ENCODE assay signal across 27 cellular contexts in genomic region chr6:79861023-79861422, GRCh38.
"Had no signal": no experiment of that assay in that cellular context is flagged by ENCODE, and none has a peak within 500 bp of the region (broad histone marks: within the 10 kb centered on the region; RNA-seq: fewer than 3 reads in every experiment).

No MANE protein-coding gene starts in this region.

- H3K9me3 ChIP-seq: colonic mucosa, gastrocnemius medialis, right atrium auricular region, uterus had no signal

- H3K79me2 ChIP-seq: hepatocyte had no signal

- ATAC-seq: activated CD4-positive, alpha-beta T cell treated with anti-CD3 and anti-CD28 coated beads for 36 hours; gastrocnemius medialis; left cardiac atrium; left ventricle myocardium superior; naive thymus-derived CD8-positive, alpha-beta T cell; stimulated activated memory B cell treated with anti-CD40 and anti-IgM and Interleukin-4, amounts not matched to agents 10 μg/mL and 1 μg/mL and 100 μg/mL, for 72 hours; stimulated activated naive CD8-positive, alpha-beta T cell treated with anti-CD3 and anti-CD28 coated beads, Interleukin-15, amount 100 ng/mL, for 72 hours; WTC11 had no signal

- H3K4me1 ChIP-seq: colonic mucosa, gastrocnemius medialis, right atrium auricular region, uterus had no signal

- FAIRE-seq: bronchial epithelial cell, keratinocyte had no signal

- DNase-seq: activated CD4-positive, alpha-beta T cell treated with anti-CD3 and anti-CD28 coated beads for 36 hours; activated effector memory CD4-positive, alpha-beta T cell treated with Interleukin-2 at 50 U/mL for 16 hours; activated naive CD4-positive, alpha-beta T cell treated with Interleukin-2 at 50 U/mL for 16 hours; activated T-cell treated with anti-CD3 and anti-CD28 coated beads for 4 hours; anterior cingulate cortex; cerebellar nuclear complex; colonic mucosa; effector CD8-positive, alpha-beta T cell; gastrocnemius medialis; left cardiac atrium; left ventricle myocardium superior; mammary epithelial cell; midbrain; naive thymus-derived CD8-positive, alpha-beta T cell; stimulated activated CD4-positive, alpha-beta T cell treated with anti-CD3 and anti-CD28 coated beads, Interleukin-1b, Interleukin-23, amount 100 ng/mL, for 48 hours; stimulated activated CD4-positive, alpha-beta T cell treated with anti-CD3 and anti-CD28 coated beads, Interleukin-4, amount 100 ng/mL, for 4 hours; stimulated activated CD8-positive, alpha-beta memory T cell treated with anti-CD3 and anti-CD28 coated beads, Interleukin-4, amount 100 ng/mL, for 48 hours; stimulated activated naive CD8-positive, alpha-beta T cell treated with anti-CD3 and anti-CD28 coated beads, Interleukin-15, amount 100 ng/mL, for 72 hours; substantia nigra; uterus had no signal

- H3K4me3 ChIP-seq: colonic mucosa, gastrocnemius medialis, hepatocyte, right atrium auricular region, smooth muscle cell, uterus had no signal

- H2AFZ ChIP-seq: hepatocyte had no signal

- H3K27me3 ChIP-seq: colonic mucosa, gastrocnemius medialis, hepatocyte, right atrium auricular region, uterus had no signal

- H3K36me3 ChIP-seq: colonic mucosa, gastrocnemius medialis, right atrium auricular region, uterus had no signal

- H3K27ac ChIP-seq: colonic mucosa, gastrocnemius medialis, hepatocyte, right atrium auricular region, uterus had no signal

- H3K4me2 ChIP-seq: hepatocyte, smooth muscle cell had no signal
